Comparison of ENCODE assay signal across 1 cellular context in genomic region chr5:168578006-168578405, GRCh38.
TF ChIP-seq lines count a peak whose summit lies in the region.

No MANE protein-coding gene starts in this region.

TF ChIP-seq in GM23338, 12 proteins besides CTCF, POLR2A, EP300 and RAD21 (continued from another document):
- no peak for TF ChIP-seq ETS1 (IDR thresholded peaks at IDR 0.05)
- TF ChIP-seq POLR2AphosphoS5 (IDR thresholded peaks at IDR 0.05; ENCODE audit: low read depth) = no peak
- TF ChIP-seq JUNB (IDR thresholded peaks at IDR 0.05; ENCODE audit: unreplicated experiment) = no peak
- no peak for TF ChIP-seq EZH2phosphoT487 (IDR thresholded peaks at IDR 0.05; ENCODE audit: unreplicated experiment)
- TF ChIP-seq CREB1 (CRISPR knock-in tag; IDR thresholded peaks at IDR 0.05; ENCODE audit: low read depth) = no peak
